In genomic region chr11:114072978-114073377, GRCh38 we compare ENCODE assay signal across 1 cellular context.
TF ChIP-seq lines count a peak whose summit lies in the region.

No MANE protein-coding gene starts in this region.

TF ChIP-seq in K562, 482 proteins besides CTCF, POLR2A, EP300 and RAD21:
- TF ChIP-seq ATF3 (IDR thresholded peaks at IDR 0.05) (no peak), ATF3 (CRISPR knock-in tag; conservative IDR thresholded peaks at IDR 0.05) (no peak), ZNF316 (IDR thresholded peaks at IDR 0.05) (peak; percentile 22; the same call in 1 of the 2 replicates)
